Comparison of ENCODE assay signal across 8 cellular contexts in genomic region chr12:6534914-6535696, GRCh38. TPM values are rescaled to one million over a fixed set of nuclear protein-coding genes. Genes with fewer than 3 reads are reported as not detected.
DNase-seq lines count a peak whose midpoint lies in the region; ATAC-seq, FAIRE-seq and TF ChIP-seq lines count a peak whose summit lies in the region.

No MANE protein-coding gene starts in this region.

- DNase-seq in Caki2 (ENCODE audit: low read depth) (peak; percentile 65), H54 (ENCODE audit: insufficient read length, low spot score) (no peak), NCI-H146 treated with DMSO at 0.1 percent for 48 hours (lab: John Stamatoyannopoulos, UW; ENCODE audit: unreplicated experiment) (peak; percentile 72), WTC11 (ENCODE audit: low spot score) (peak; percentile 77), cardiac fibroblast (ENCODE audit: low read depth in 2 of 2) (peak; percentile 79 to 88), islet precursor cell (peak; percentile 79), HPDE6-E6E7 (ENCODE audit: extremely low spot score) (no peak)
- peak; percentile 73 for DNase-seq in stimulated activated CD4-positive, alpha-beta T cell treated with anti-CD3 and anti-CD28 coated beads, Interleukin-12 subunit alpha, Interleukin-12 subunit beta, amount 100 ng/mL, for 4 hours

- no peaks in the 10 kb centered on the region for H3K27me3 Mint-ChIP-seq in WTC11 (ENCODE audit: low read depth)

- H3K4me3 Mint-ChIP-seq in WTC11, result peak overlapping the region; percentile 87

- peak overlapping the region; percentile 97 to 99 for H3K4me3 ChIP-seq in cardiac fibroblast (replicated peaks in 1 of 2; ENCODE audit: low read depth in 2 of 2, low read length in 2 of 2)

- no peak for FAIRE-seq in H54 (lab: Jason Lieb, UNC)

- in situ Hi-C loops in Caki2 (cut with HindIII; ENCODE audit: low pct_unique_long_range_greater_than_20kb, low sequenced_read_pairs), result no loop called here

- peak overlapping the region; percentile 94 for H3K27ac Mint-ChIP-seq in WTC11

- peak; percentile 12; the same call in 1 of the 2 replicates for TF ChIP-seq POLR2A in H54 (IDR thresholded peaks at IDR 0.05; ENCODE audit: low read depth, low read length)

- no peak for TF ChIP-seq CTCF in WTC11 (IDR thresholded peaks at IDR 0.05)
- TF ChIP-seq CTCF in cardiac fibroblast (IDR thresholded peaks at IDR 0.05; ENCODE audit: low read depth, low read length), result no peak

- H3K4me1 Mint-ChIP-seq in WTC11, result peaks cover 48% of the 10 kb centered on the region

- no peak for ATAC-seq in WTC11

- CTCF ChIA-PET in WTC11 (lab: Charles Lee), result interaction anchor here (0.9 to 7.1 kb wide), 5 partner anchors 19 to 79 kb away, joined by 3 to 195 read pairs (median 6); partner anchors contain the start of genes IFFO1 and NOP2

- POLR2A ChIA-PET in WTC11 (lab: Charles Lee), result interaction anchor here (0.6 to 1.9 kb wide), 10 partner anchors 19 to 232 kb away, joined by 3 to 23 read pairs (median 5); partner anchors contain the start of genes MRPL51, NOP2, PTMS and SCNN1A

- H3K9me3 Mint-ChIP-seq in WTC11, result no peaks in the 10 kb centered on the region

- H3K36me3 Mint-ChIP-seq in WTC11, result peaks cover 56% of the 10 kb centered on the region

TF ChIP-seq in WTC11, 78 proteins besides CTCF, POLR2A, EP300 and RAD21 (continues in another document):
- TF ChIP-seq SMAD4 (CRISPR knock-in tag; IDR thresholded peaks at IDR 0.05) (peak; percentile 77; the same call in 1 of the 2 replicates), TEAD4 (CRISPR knock-in tag; IDR thresholded peaks at IDR 0.05) (peak; percentile 90), ZNF281 (CRISPR knock-in tag; IDR thresholded peaks at IDR 0.05) (peak; percentile 92; the same call in 1 of the 2 replicates), FOXP1 (CRISPR knock-in tag; IDR thresholded peaks at IDR 0.05; ENCODE audit: borderline replicate concordance) (peak; percentile 13), ETV6 (CRISPR knock-in tag; IDR thresholded peaks at IDR 0.05) (peak; percentile 86), ZNF138 (CRISPR knock-in tag; conservative IDR thresholded peaks at IDR 0.05) (0 out of 2 replicates have a peak, but pooled peaks have one; percentile 41), TEAD1 (CRISPR knock-in tag; IDR thresholded peaks at IDR 0.05) (peak; percentile 29; the same call in 1 of the 2 replicates), KAT7 (CRISPR knock-in tag; IDR thresholded peaks at IDR 0.05; ENCODE audit: borderline replicate concordance) (peak; percentile 92; the same call in 1 of the 2 replicates), ESRRA (CRISPR knock-in tag; IDR thresholded peaks at IDR 0.05; ENCODE audit: borderline replicate concordance) (no peak; the same call in 1 of the 2 replicates), IRF1 (CRISPR knock-in tag; IDR thresholded peaks at IDR 0.05) (peak; percentile 81; the same call in 1 of the 2 replicates), CBFB (CRISPR knock-in tag; IDR thresholded peaks at IDR 0.05; ENCODE audit: low read depth) (peak; percentile 94), NR1H2 (CRISPR knock-in tag; IDR thresholded peaks at IDR 0.05) (no peak), ZNF121 (CRISPR knock-in tag; IDR thresholded peaks at IDR 0.05) (peak; percentile 48; the same call in 1 of the 2 replicates), HMGXB4 (CRISPR knock-in tag; IDR thresholded peaks at IDR 0.05) (peak; percentile 51), TP53 (CRISPR knock-in tag; IDR thresholded peaks at IDR 0.05) (peak; percentile 84; the same call in 1 of the 2 replicates), EMX1 (CRISPR knock-in tag; IDR thresholded peaks at IDR 0.05) (peak; percentile 80; the same call in 1 of the 2 replicates), CDX4 (CRISPR knock-in tag; IDR thresholded peaks at IDR 0.05; ENCODE audit: borderline replicate concordance) (0 out of 2 replicates have a peak, but pooled peaks have one; percentile 7), ZNF263 (CRISPR knock-in tag; IDR thresholded peaks at IDR 0.05; ENCODE audit: low read depth) (no peak), USF2 (CRISPR knock-in tag; IDR thresholded peaks at IDR 0.05) (peak; percentile 96), GABPB1 (CRISPR knock-in tag; IDR thresholded peaks at IDR 0.05) (no peak)
- TF ChIP-seq, protein P1, sequence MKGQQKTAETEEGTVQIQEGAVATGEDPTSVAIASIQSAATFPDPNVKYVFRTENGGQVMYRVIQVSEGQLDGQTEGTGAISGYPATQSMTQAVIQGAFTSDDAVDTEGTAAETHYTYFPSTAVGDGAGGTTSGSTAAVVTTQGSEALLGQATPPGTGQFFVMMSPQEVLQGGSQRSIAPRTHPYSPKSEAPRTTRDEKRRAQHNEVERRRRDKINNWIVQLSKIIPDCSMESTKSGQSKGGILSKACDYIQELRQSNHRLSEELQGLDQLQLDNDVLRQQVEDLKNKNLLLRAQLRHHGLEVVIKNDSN (CRISPR knock-in tag; IDR thresholded peaks at IDR 0.05), result peak; percentile 97
- TF ChIP-seq, protein P2, sequence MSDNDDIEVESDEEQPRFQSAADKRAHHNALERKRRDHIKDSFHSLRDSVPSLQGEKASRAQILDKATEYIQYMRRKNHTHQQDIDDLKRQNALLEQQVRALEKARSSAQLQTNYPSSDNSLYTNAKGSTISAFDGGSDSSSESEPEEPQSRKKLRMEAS (CRISPR knock-in tag; IDR thresholded peaks at IDR 0.05), result peak; percentile 83

RNA-seq across cellular contexts. Expression of gene GAPDH, which starts 0.8 kb away (rescaled TPM):
- total RNA-seq in Caki2 (2014; rRNA removed; shearing (Covaris generic); ENCODE audit: low replicate concordance), result 10,373 and 12,033 TPM in 2 replicates
- total RNA-seq in WTC11 (2021), result 4,276 to 4,694 TPM (median 4,682 TPM) in 3 replicates

RNA-seq across cellular contexts. Expression of gene IFFO1, which starts 20.7 kb away (rescaled TPM):
- 15.3 and 15.9 TPM in 2 replicates for total RNA-seq in Caki2 (2014; rRNA removed; shearing (Covaris generic); ENCODE audit: low replicate concordance)
- 14.1 to 15.4 TPM (median 14.5 TPM) in 3 replicates for total RNA-seq in WTC11 (2021)

RNA-seq across cellular contexts. Expression of gene NOP2, which starts 33.0 kb away (rescaled TPM):
- total RNA-seq in Caki2 (2014; rRNA removed; shearing (Covaris generic); ENCODE audit: low replicate concordance), result 24.8 and 56.0 TPM in 2 replicates
- total RNA-seq in WTC11 (2021), result 68.4 to 79.4 TPM (median 72.4 TPM) in 3 replicates

RNA-seq across cellular contexts. Expression of gene NCAPD2, which starts 41.2 kb away (rescaled TPM):
- 90.6 and 97.5 TPM in 2 replicates for total RNA-seq in Caki2 (2014; rRNA removed; shearing (Covaris generic); ENCODE audit: low replicate concordance)
- total RNA-seq in WTC11 (2021), result 131 to 141 TPM (median 133 TPM) in 3 replicates

RNA-seq across cellular contexts. Expression of gene MRPL51, which starts 42.0 kb away (rescaled TPM):
- total RNA-seq in Caki2 (2014; rRNA removed; shearing (Covaris generic); ENCODE audit: low replicate concordance), result 304 and 400 TPM in 2 replicates
- 285 to 290 TPM (median 288 TPM) in 3 replicates for total RNA-seq in WTC11 (2021)

Comparison
In these comparisons a context has a peak if more than half of its experiments do, and no peak if none do; other contexts are left out.
1. DNase-seq: peak in Caki2 (single experiment), NCI-H146 treated with DMSO at 0.1 percent for 48 hours (single experiment), WTC11 (single experiment), cardiac fibroblast (2 of 2), islet precursor cell (single experiment) and stimulated activated CD4-positive, alpha-beta T cell treated with anti-CD3 and anti-CD28 coated beads, Interleukin-12 subunit alpha, Interleukin-12 subunit beta, amount 100 ng/mL, for 4 hours (single experiment); none in H54 (single experiment) and HPDE6-E6E7 (single experiment).